In the genomic region with DNA sequence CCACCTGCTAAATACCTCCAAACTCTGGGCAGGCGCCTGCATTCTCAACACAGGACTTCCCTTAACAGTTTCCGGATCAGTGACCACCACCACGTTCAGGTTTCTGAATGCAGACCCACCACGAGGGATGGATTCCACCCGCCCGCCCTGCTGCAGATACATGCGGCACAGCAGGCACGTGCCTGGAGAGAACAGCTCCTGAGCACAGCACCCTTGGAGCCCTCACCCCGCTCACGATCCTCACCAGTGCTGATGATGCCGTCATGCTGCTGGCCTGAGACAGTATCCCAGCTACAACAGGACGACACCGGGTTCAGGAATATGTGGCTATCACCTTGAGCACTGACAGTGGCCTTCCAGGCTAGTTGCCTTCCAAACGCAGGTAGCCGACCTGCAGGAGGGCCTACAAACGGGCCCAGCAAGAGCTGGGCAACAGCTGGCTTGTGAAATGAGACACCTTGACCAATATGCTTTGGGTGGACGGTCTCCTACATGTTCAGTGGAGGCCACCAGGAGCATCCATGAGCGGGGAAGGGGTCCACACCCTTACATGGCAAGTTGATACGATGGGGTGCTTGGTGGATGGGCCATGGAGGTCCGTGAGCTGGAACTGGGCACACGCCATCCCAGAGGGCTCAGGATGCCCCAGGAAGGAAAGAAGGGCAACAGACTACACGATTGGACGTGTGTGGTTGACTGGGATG, we compare ENCODE assay signal across 26 cellular contexts. TPM values are rescaled to one million over a fixed set of nuclear protein-coding genes. Genes with fewer than 3 reads are reported as not detected.
DNase-seq lines count a peak whose midpoint lies in the region; ATAC-seq, FAIRE-seq and TF ChIP-seq lines count a peak whose summit lies in the region.
"Had no signal": no experiment of that assay in that cellular context is flagged by ENCODE, and none has a peak within 500 bp of the region (broad histone marks: within the 10 kb centered on the region; RNA-seq: fewer than 3 reads in every experiment).

No MANE protein-coding gene starts in this region.

- no peak overlapping the region for H2AK5ac ChIP-seq in H9 (ENCODE audit: insufficient read length, low read length)

- no peak overlapping the region for H3K56ac ChIP-seq in H9 (ENCODE audit: insufficient read length, low read depth, low read length)

- in situ Hi-C loops in K562 (cut with MboI), result no loop called here

- no peaks in the 10 kb centered on the region; a peak in 1 of 5 replicates for H3K9me3 Mint-ChIP-seq in H9
- H3K9me3 Mint-ChIP-seq: brain had no signal

- no peak overlapping the region for H4K8ac ChIP-seq in H9 (replicated peaks; ENCODE audit: insufficient read length, low read depth, low read length)

- no peaks in the 10 kb centered on the region for H3K79me2 ChIP-seq in H9 (ENCODE audit: insufficient read depth, low read length)
- H3K79me2 ChIP-seq in K562 (ENCODE audit: control insufficient read depth, insufficient read depth, low read length), result no peaks in the 10 kb centered on the region
- H3K79me2 ChIP-seq in osteoblast (ENCODE audit: insufficient read depth, low read length), result peaks cover 31% of the 10 kb centered on the region

- POLR2A ChIA-PET in K562 (lab: Yijun Ruan, JAX), result interaction anchor here (0.5 to 2.8 kb wide), 6 partner anchors 8 to 190 kb away, joined by 3 to 13 read pairs (median 4); no protein-coding TSS in a partner anchor

- no peak overlapping the region for H3K14ac ChIP-seq in H9 (ENCODE audit: insufficient read depth, low read length)

- H3K27ac ChIP-seq in H9 (ENCODE audit: insufficient read length, low read depth, low read length), result no peak overlapping the region
- H3K27ac ChIP-seq in K562 (ENCODE audit: extremely low read depth, low read depth, low read length), result no peak overlapping the region
- H3K27ac ChIP-seq in osteoblast (ENCODE audit: low read depth, low read length), result no peak overlapping the region
- H3K27ac ChIP-seq: esophagus squamous epithelium, foreskin keratinocyte, psoas muscle, transverse colon had no signal

- H3K9me3 ChIP-seq in H9 (ENCODE audit: control insufficient read depth, low read depth, low read length), result no peaks in the 10 kb centered on the region
- H3K9me3 ChIP-seq in K562 (replicated peaks; ENCODE audit: control insufficient read depth, insufficient read depth, low read depth, low read length), result no peaks in the 10 kb centered on the region
- no peaks in the 10 kb centered on the region for H3K9me3 ChIP-seq in osteoblast (ENCODE audit: low read depth, low read length)
- H3K9me3 ChIP-seq: BLaER1 treated with 17β-estradiol and CSF1 and Interleukin-3, amounts not matched to agents 10 nM and 100 nM; esophagus squamous epithelium; psoas muscle; transverse colon had no signal

- H3K4me3 Mint-ChIP-seq in H9, result no peak overlapping the region
- H3K4me3 Mint-ChIP-seq: activated CD8-positive, alpha-beta T cell treated with anti-CD3 and anti-CD28 coated beads, Interleukin-2, amount 10 ng/mL, durations not matched to agents 7 days and 5 days; brain had no signal

- H4K20me1 ChIP-seq in H9 (ENCODE audit: control insufficient read depth, insufficient read depth, insufficient read length) (no peaks in the 10 kb centered on the region), K562 (replicated peaks; ENCODE audit: control insufficient read depth, insufficient read depth, low read length) (peaks cover 41% of the 10 kb centered on the region), osteoblast (ENCODE audit: insufficient read depth, low read length) (peaks cover 80% of the 10 kb centered on the region)

- TF ChIP-seq CTCF in H9 (conservative IDR thresholded peaks at IDR 0.05), result no peak
- no peak for TF ChIP-seq CTCF in NB4 (IDR thresholded peaks at IDR 0.05; ENCODE audit: low read depth, low read length)
- no peak for TF ChIP-seq CTCF in K562 (IDR thresholded peaks at IDR 0.05 in 2 of 3, conservative IDR thresholded peaks at IDR 0.05 in 1 of 3; ENCODE audit: insufficient read depth in 2 of 3, low read depth in 1 of 3, low read length in 3 of 3)
- TF ChIP-seq CTCF in osteoblast (IDR thresholded peaks at IDR 0.05; ENCODE audit: extremely low read depth, low read depth, low read length), result no peak

- H2AFZ ChIP-seq in H9 (ENCODE audit: low read length), result no peak overlapping the region
- no peak overlapping the region for H2AFZ ChIP-seq in K562 (ENCODE audit: low read depth, low read length)
- H2AFZ ChIP-seq in osteoblast (ENCODE audit: low read length), result no peak overlapping the region

- H4K91ac ChIP-seq in H9 (ENCODE audit: insufficient read length, low read depth, low read length), result no peak overlapping the region

- H3K18ac ChIP-seq in H9 (ENCODE audit: insufficient read length, low read depth, low read length), result no peak overlapping the region

- peaks cover 27 to 32% of the 10 kb centered on the region in 2 experiments for H3K4me1 Mint-ChIP-seq in H9

- no peak overlapping the region for H2BK15ac ChIP-seq in H9 (ENCODE audit: low read depth, low read length)

- CTCF ChIA-PET in K562 (lab: Yijun Ruan, JAX; ENCODE audit: low intra/inter-chr PET ratio), result no interaction called here

- H2BK120ac ChIP-seq in H9 (ENCODE audit: low read depth, low read length, poor library complexity, severe bottlenecking), result no peak overlapping the region

- no peak overlapping the region for H3K4ac ChIP-seq in H9 (ENCODE audit: low read depth, low read length)

- TF ChIP-seq RAD21 in K562 (CRISPR knock-in tag; conservative IDR thresholded peaks at IDR 0.05 in 1 of 2, IDR thresholded peaks at IDR 0.05 in 1 of 2), result no peak

- H3T11ph ChIP-seq in H9 (ENCODE audit: low read length), result no peak overlapping the region

- no peak overlapping the region for H2BK12ac ChIP-seq in H9 (ENCODE audit: insufficient read length, low read depth, low read length)

- no peak for FAIRE-seq in K562 (lab: Jason Lieb, UNC)
- FAIRE-seq in GM19239 (lab: Jason Lieb, UNC), result no peak
- FAIRE-seq: endometrium had no signal

- no peak overlapping the region for H2BK20ac ChIP-seq in H9 (ENCODE audit: low read depth, low read length, poor library complexity, severe bottlenecking)

- H3K4me3 ChIP-seq in NB4 (ENCODE audit: low read depth, low read length) (no peak overlapping the region), K562 (no peak overlapping the region), osteoblast (ENCODE audit: insufficient read depth, low read length) (no peak overlapping the region)
- H3K4me3 ChIP-seq: BLaER1 treated with 17β-estradiol and CSF1 and Interleukin-3, amounts not matched to agents 10 nM and 100 nM; esophagus squamous epithelium; psoas muscle; transverse colon had no signal

- H3K36me3 ChIP-seq in K562 (ENCODE audit: control insufficient read depth, insufficient read depth, low read length), result peaks cover 64% of the 10 kb centered on the region; the same call in 2 of the 3 replicates
- H3K36me3 ChIP-seq in osteoblast (ENCODE audit: insufficient read depth, low read length), result peaks cover 60% of the 10 kb centered on the region

- H3K9me1 ChIP-seq in K562 (ENCODE audit: control insufficient read depth, insufficient read depth, low read length), result peaks cover 9% of the 10 kb centered on the region

- ATAC-seq in K562, result no peak
- ATAC-seq: activated CD8-positive, alpha-beta T cell treated with anti-CD3 and anti-CD28 coated beads, Interleukin-2, amount 10 ng/mL, durations not matched to agents 7 days and 5 days; foreskin keratinocyte; SK-N-SH treated with all-trans-retinoic acid at 6 μM for 48 hours had no signal

- peaks cover 40 to 66% (median 63%) of the 10 kb centered on the region in 3 experiments; a peak in 6 of 7 replicates for H3K36me3 Mint-ChIP-seq in H9 (ENCODE audit: insufficient read depth in 1 of 3, low read depth in 3 of 3)

- H3K79me1 ChIP-seq in H9 (ENCODE audit: insufficient read depth, low read depth, low read length, poor library complexity, severe bottlenecking), result no peaks in the 10 kb centered on the region

- peak overlapping the region in 2 of 3 experiments; percentile 59 to 96; a peak in 3 of 7 replicates for H3K27ac Mint-ChIP-seq in H9
- H3K27ac Mint-ChIP-seq: activated CD8-positive, alpha-beta T cell treated with anti-CD3 and anti-CD28 coated beads, Interleukin-2, amount 10 ng/mL, durations not matched to agents 7 days and 5 days had no signal

- WGBS in H9 (ENCODE audit: extremely low coverage, insufficient read length, low lambda C conversion rate), result no CpG with 5 or more reads among the region's 23 CpGs
- 87% methylated on average over 22 of the region's 23 CpGs for WGBS in K562 (ENCODE audit: insufficient coverage, low coverage, missing lambda C conversion rate)

- no peaks in the 10 kb centered on the region for H3K23me2 ChIP-seq in H9 (ENCODE audit: insufficient read length, low read depth, low read length, poor library complexity, severe bottlenecking)

- no TSS peak for BruUV-seq in K562 (replicated peaks; lab: Mats Ljungman, UMichigan)

- H3K4me1 ChIP-seq in H9 (ENCODE audit: insufficient read depth, low read length), result no peaks in the 10 kb centered on the region
- H3K4me1 ChIP-seq in K562 (replicated peaks in 1 of 2; ENCODE audit: control insufficient read depth in 2 of 2, insufficient read depth in 2 of 2, low read length in 2 of 2), result peaks cover 6 to 30% of the 10 kb centered on the region in 2 experiments; a peak in 4 of 5 replicates
- peaks cover 8% of the 10 kb centered on the region for H3K4me1 ChIP-seq in osteoblast (ENCODE audit: insufficient read depth, low read length)

- TF ChIP-seq EP300 in K562 (IDR thresholded peaks at IDR 0.05; ENCODE audit: low read length), result no peak

- intact Hi-C loops in K562 (cut with micrococcal nuclease), result no loop called here

- TF ChIP-seq POLR2A in NB4 (IDR thresholded peaks at IDR 0.05; ENCODE audit: extremely low read depth, insufficient read length) (peak; percentile 25), K562 (conservative IDR thresholded peaks at IDR 0.05) (no peak)

- H3K9ac ChIP-seq in H9 (ENCODE audit: extremely low read depth, insufficient read length, low read length) (no peak overlapping the region), K562 (ENCODE audit: insufficient read depth in 1 of 2, low read depth in 2 of 2, low read length in 2 of 2) (no peak overlapping the region)

- no peak overlapping the region for H3K23ac ChIP-seq in H9 (ENCODE audit: insufficient read length, low read depth, low read length)

- no peak overlapping the region for H2BK5ac ChIP-seq in H9 (ENCODE audit: insufficient read length, low read length)

- no peaks in the 10 kb centered on the region for H3K27me3 ChIP-seq in H9 (ENCODE audit: insufficient read depth, low read length)
- H3K27me3 ChIP-seq in K562 (ENCODE audit: control insufficient read depth in 2 of 2, insufficient read depth in 2 of 2, low read length in 2 of 2), result no peaks in the 10 kb centered on the region
- no peaks in the 10 kb centered on the region for H3K27me3 ChIP-seq in osteoblast (ENCODE audit: insufficient read depth, low read length)
- H3K27me3 ChIP-seq: BLaER1 treated with 17β-estradiol and CSF1 and Interleukin-3, amounts not matched to agents 10 nM and 100 nM; esophagus squamous epithelium; foreskin keratinocyte; transverse colon had no signal

- no peak overlapping the region for H3K4me2 ChIP-seq in H9 (ENCODE audit: insufficient read depth, insufficient read length, low read length)
- H3K4me2 ChIP-seq in K562 (ENCODE audit: insufficient read depth, low read length), result no peak overlapping the region
- H3K4me2 ChIP-seq in osteoblast (ENCODE audit: insufficient read depth, low read length), result no peak overlapping the region

- no peak overlapping the region for H4K5ac ChIP-seq in H9 (ENCODE audit: insufficient read length, low read depth, low read length)

- H3K27me3 Mint-ChIP-seq in H9 (ENCODE audit: low read depth), result peaks cover 8% of the 10 kb centered on the region

- peak; percentile 26 for DNase-seq in H9
- DNase-seq in NB4 (ENCODE audit: low read depth), result no peak
- DNase-seq in K562 (ENCODE audit: extremely low read depth in 1 of 4, low spot score in 3 of 4), result no peak
- peak; percentile 68 for DNase-seq in osteoblast (ENCODE audit: insufficient read length, low spot score, missing footprints)
- no peak for DNase-seq in GM03348 (ENCODE audit: low spot score)
- DNase-seq in amygdala (lab: John Stamatoyannopoulos, UW), result no peak
- no peak for DNase-seq in GM19239 (ENCODE audit: insufficient read length, low spot score)
- DNase-seq: activated CD4-positive, CD25-positive, alpha-beta regulatory T cell treated with anti-CD3 and anti-CD28 coated beads, Interleukin-2, amount 50 U/mL, for 72 hours; activated CD8-positive, alpha-beta T cell treated with anti-CD3 and anti-CD28 coated beads, Interleukin-2, amount 10 ng/mL, durations not matched to agents 7 days and 5 days; activated effector memory CD4-positive, alpha-beta T cell treated with anti-CD3 and anti-CD28 coated beads, Interleukin-2, amount 50 U/mL, for 16 hours; esophagus squamous epithelium; foreskin keratinocyte; H7; head of caudate nucleus; Kasumi-1; NCI-H1417 treated with DMSO at 0.1 percent for 48 hours; NCI-H2029 treated with DMSO at 0.1 percent for 48 hours; NCI-H524 treated with DMSO at 0.1 percent for 48 hours; OCI-M1; psoas muscle; stimulated activated CD4-positive, alpha-beta T cell treated with anti-CD3 and anti-CD28 coated beads, Interleukin-4, amount 100 ng/mL, for 1 hour; transverse colon had no signal

RNA-seq across cellular contexts. Expression of a gene that starts 9.9 kb away (rescaled TPM):
- total RNA-seq in H9 (2021), result 63.1 and 63.6 TPM in 2 replicates
- total RNA-seq in K562 (2011; cell fraction: chromatin; rRNA removed; ENCODE audit: low replicate concordance), result 34.3 and 114 TPM in 2 replicates
- total RNA-seq in K562 (2011; cell fraction: nucleolus; rRNA removed), result 106 TPM in 2 replicates
- 68.0 and 71.0 TPM in 2 replicates for total RNA-seq in K562 (2011; cell fraction: nucleoplasm; rRNA removed)
- 34.6 and 43.6 TPM in 2 replicates for total RNA-seq in K562 (2014; rRNA removed)
- total RNA-seq in K562 (2014; rRNA removed; fragmentation: Illumina TruSeq; extraction: Trizol), result 7.1 and 10.4 TPM in 2 replicates
- total RNA-seq in K562 (2015; rRNA removed; fragmentation: Illumina TruSeq; extraction: Trizol), result 32.8 and 33.7 TPM in 2 replicates
- 63.5 and 63.6 TPM in 2 replicates for total RNA-seq in K562 (2021)
- polyA plus RNA-seq in K562 (2011; rRNA removed), result 30.5 and 46.6 TPM in 2 replicates
- polyA plus RNA-seq in K562 (2011; cell fraction: cytosol; rRNA removed), result 37.2 and 62.5 TPM in 2 replicates
- 188 and 308 TPM in 2 replicates for polyA plus RNA-seq in K562 (2011; cell fraction: nucleus; rRNA removed)
- 29.4 and 72.1 TPM in 2 replicates for polyA plus RNA-seq in K562 (2012)
- polyA plus RNA-seq in K562 (2014; fragmentation: Illumina TruSeq; extraction: Trizol), result 19.3 and 44.0 TPM in 2 replicates
- 1 to 10 TPM; 1.2 to 6.2 TPM for polyA plus RNA-seq in K562 (2014; fragmentation: Nextera tagmentation; extraction: Ambion mirVana)
- 65.5 and 77.8 TPM in 2 replicates for polyA plus RNA-seq in K562 (2014; rRNA removed)
- polyA minus RNA-seq in K562 (2011; rRNA and poly(A)+ RNA removed), result 6.0 and 7.7 TPM in 2 replicates
- polyA minus RNA-seq in K562 (2011; cell fraction: cytosol; rRNA and poly(A)+ RNA removed), result 15.5 and 16.8 TPM in 2 replicates
- 19.0 and 26.1 TPM in 2 replicates for polyA minus RNA-seq in K562 (2011; cell fraction: nucleus; rRNA and poly(A)+ RNA removed)
- total RNA-seq in osteoblast, result 34.0 and 36.5 TPM in 2 replicates

RNA-seq across cellular contexts. Expression of a gene that starts 26.5 kb away (rescaled TPM):
- 136 and 152 TPM in 2 replicates for total RNA-seq in H9 (2021)
- 612 and 1,251 TPM in 2 replicates for total RNA-seq in K562 (2011; cell fraction: chromatin; rRNA removed; ENCODE audit: low replicate concordance)
- 540 and 557 TPM in 2 replicates for total RNA-seq in K562 (2011; cell fraction: nucleolus; rRNA removed)
- 513 and 610 TPM in 2 replicates for total RNA-seq in K562 (2011; cell fraction: nucleoplasm; rRNA removed)
- 77.1 and 94.4 TPM in 2 replicates for total RNA-seq in K562 (2014; rRNA removed)
- total RNA-seq in K562 (2014; rRNA removed; fragmentation: Illumina TruSeq; extraction: Trizol), result 53.2 and 53.5 TPM in 2 replicates
- 66.6 and 67.2 TPM in 2 replicates for total RNA-seq in K562 (2015; rRNA removed; fragmentation: Illumina TruSeq; extraction: Trizol)
- total RNA-seq in K562 (2021), result 153 and 161 TPM in 2 replicates
- 72.6 and 122 TPM in 2 replicates for polyA plus RNA-seq in K562 (2011; rRNA removed)
- 66.0 and 77.5 TPM in 2 replicates for polyA plus RNA-seq in K562 (2011; cell fraction: cytosol; rRNA removed)
- 343 and 372 TPM in 2 replicates for polyA plus RNA-seq in K562 (2011; cell fraction: nucleus; rRNA removed)
- 121 and 177 TPM in 2 replicates for polyA plus RNA-seq in K562 (2012)
- 93.5 and 112 TPM in 2 replicates for polyA plus RNA-seq in K562 (2014; fragmentation: Illumina TruSeq; extraction: Trizol)
- polyA plus RNA-seq in K562 (2014; fragmentation: Nextera tagmentation; extraction: Ambion mirVana), result 1 to 10 TPM; 2.2 to 2.4 TPM
- polyA plus RNA-seq in K562 (2014; rRNA removed), result 88.8 and 104 TPM in 2 replicates
- 138 and 139 TPM in 2 replicates for polyA minus RNA-seq in K562 (2011; rRNA and poly(A)+ RNA removed)
- polyA minus RNA-seq in K562 (2011; cell fraction: cytosol; rRNA and poly(A)+ RNA removed), result 108 and 150 TPM in 2 replicates
- polyA minus RNA-seq in K562 (2011; cell fraction: nucleus; rRNA and poly(A)+ RNA removed), result 314 and 488 TPM in 2 replicates
- 89.6 and 102 TPM in 2 replicates for total RNA-seq in osteoblast

RNA-seq across cellular contexts. Expression of a gene that starts 37.2 kb away (rescaled TPM):
- total RNA-seq in H9 (2021) (787 and 841 TPM in 2 replicates), K562 (2014; rRNA removed) (141 and 169 TPM in 2 replicates), K562 (2014; rRNA removed; fragmentation: Illumina TruSeq; extraction: Trizol) (122 and 125 TPM in 2 replicates), K562 (2015; rRNA removed; fragmentation: Illumina TruSeq; extraction: Trizol) (179 and 183 TPM in 2 replicates), K562 (2021) (408 and 453 TPM in 2 replicates), osteoblast (105 and 107 TPM in 2 replicates)
- total RNA-seq in K562 (2011; cell fraction: chromatin; rRNA removed; ENCODE audit: low replicate concordance), result 430 and 677 TPM in 2 replicates
- 329 and 377 TPM in 2 replicates for total RNA-seq in K562 (2011; cell fraction: nucleolus; rRNA removed)
- 305 and 307 TPM in 2 replicates for total RNA-seq in K562 (2011; cell fraction: nucleoplasm; rRNA removed)
- polyA plus RNA-seq in K562 (2011; rRNA removed) (175 and 376 TPM in 2 replicates), K562 (2014; fragmentation: Illumina TruSeq; extraction: Trizol) (342 and 395 TPM in 2 replicates), K562 (2014; fragmentation: Nextera tagmentation; extraction: Ambion mirVana) (10 to 100 TPM; 26.0 to 27.5 TPM), K562 (2014; rRNA removed) (231 and 240 TPM in 2 replicates)
- polyA plus RNA-seq in K562 (2011; cell fraction: cytosol; rRNA removed), result 127 and 144 TPM in 2 replicates
- 442 and 520 TPM in 2 replicates for polyA plus RNA-seq in K562 (2011; cell fraction: nucleus; rRNA removed)
- 205 and 346 TPM in 2 replicates for polyA plus RNA-seq in K562 (2012)
- polyA minus RNA-seq in K562 (2011; rRNA and poly(A)+ RNA removed), result 144 and 225 TPM in 2 replicates
- polyA minus RNA-seq in K562 (2011; cell fraction: cytosol; rRNA and poly(A)+ RNA removed), result 105 and 160 TPM in 2 replicates
- polyA minus RNA-seq in K562 (2011; cell fraction: nucleus; rRNA and poly(A)+ RNA removed), result 106 and 132 TPM in 2 replicates

Comparison
In these comparisons a context has a peak if more than half of its experiments do, and no peak if none do; other contexts are left out.
1. DNase-seq: peak in H9 (single experiment) and osteoblast (single experiment); none in NB4 (single experiment), K562 (0 of 4), GM03348 (single experiment), amygdala (0 of 56) and GM19239 (single experiment).